1 cellular context compared by ENCODE assay signal in genomic region chr6:16749516-16750485, GRCh38.
TF ChIP-seq lines count a peak whose summit lies in the region.

No MANE protein-coding gene starts in this region.

TF ChIP-seq in IMR-90, 13 proteins besides CTCF, POLR2A, EP300 and RAD21:
- no peak for TF ChIP-seq USF2 (IDR thresholded peaks at IDR 0.05; ENCODE audit: low read depth, low read length)
- no peak for TF ChIP-seq CEBPB (IDR thresholded peaks at IDR 0.05; ENCODE audit: low read depth, low read length)
- TF ChIP-seq MAZ (IDR thresholded peaks at IDR 0.05; ENCODE audit: borderline replicate concordance, low read depth, low read length), result no peak
- TF ChIP-seq CHD1 (IDR thresholded peaks at IDR 0.05; ENCODE audit: low read depth, low read length), result no peak
- TF ChIP-seq FOS (IDR thresholded peaks at IDR 0.05; ENCODE audit: low read depth, low read length), result no peak
- TF ChIP-seq BHLHE40 (IDR thresholded peaks at IDR 0.05; ENCODE audit: low read depth, low read length), result no peak
- no peak for TF ChIP-seq RCOR1 (IDR thresholded peaks at IDR 0.05; ENCODE audit: insufficient replicate concordance, low read length)
- no peak for TF ChIP-seq ELK1 (IDR thresholded peaks at IDR 0.05; ENCODE audit: borderline replicate concordance, low read depth, low read length)
- TF ChIP-seq MAFK (IDR thresholded peaks at IDR 0.05; ENCODE audit: low read depth, low read length), result no peak
- TF ChIP-seq NFE2L2 (IDR thresholded peaks at IDR 0.05; ENCODE audit: low read depth, low read length), result no peak
- TF ChIP-seq RFX5 (IDR thresholded peaks at IDR 0.05; ENCODE audit: low read depth, low read length), result no peak
- TF ChIP-seq MXI1 (IDR thresholded peaks at IDR 0.05; ENCODE audit: borderline replicate concordance, low read depth, low read length), result no peak
- TF ChIP-seq SMC3 (IDR thresholded peaks at IDR 0.05; ENCODE audit: low read depth, low read length), result no peak
TF ChIP-seq in IMR-90: peak in this region for 0.
